1 cellular context compared by ENCODE assay signal in the genomic region with DNA sequence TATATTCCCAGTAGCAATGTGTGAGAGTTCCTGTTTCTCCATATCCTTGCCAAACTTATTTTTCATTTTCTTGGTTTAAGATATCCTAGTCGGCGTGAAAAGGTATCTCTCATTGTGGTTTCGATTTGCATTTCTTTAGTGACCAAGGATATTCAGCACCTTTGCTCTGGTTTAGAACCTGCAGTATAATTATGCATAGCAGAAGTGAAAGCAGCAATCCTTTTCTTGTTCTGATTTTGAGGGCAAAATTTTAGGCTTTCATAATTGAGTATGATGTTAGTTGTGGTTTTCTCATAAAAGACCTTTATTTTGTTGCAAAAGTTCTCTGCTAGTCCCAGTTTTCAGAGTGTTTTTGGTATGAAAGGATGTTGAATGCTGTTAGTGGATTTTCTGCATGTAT.
A peak's percentile ranks its signal among the peaks of the same experiment; 100 is the strongest.
TF ChIP-seq lines count a peak whose summit lies in the region.

No MANE protein-coding gene starts in this region.

TF ChIP-seq in GM12878, 131 proteins besides CTCF, POLR2A, EP300 and RAD21 (continued from another document and continues in another):
- TF ChIP-seq, protein P1, sequence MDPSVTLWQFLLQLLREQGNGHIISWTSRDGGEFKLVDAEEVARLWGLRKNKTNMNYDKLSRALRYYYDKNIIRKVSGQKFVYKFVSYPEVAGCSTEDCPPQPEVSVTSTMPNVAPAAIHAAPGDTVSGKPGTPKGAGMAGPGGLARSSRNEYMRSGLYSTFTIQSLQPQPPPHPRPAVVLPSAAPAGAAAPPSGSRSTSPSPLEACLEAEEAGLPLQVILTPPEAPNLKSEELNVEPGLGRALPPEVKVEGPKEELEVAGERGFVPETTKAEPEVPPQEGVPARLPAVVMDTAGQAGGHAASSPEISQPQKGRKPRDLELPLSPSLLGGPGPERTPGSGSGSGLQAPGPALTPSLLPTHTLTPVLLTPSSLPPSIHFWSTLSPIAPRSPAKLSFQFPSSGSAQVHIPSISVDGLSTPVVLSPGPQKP (IDR thresholded peaks at IDR 0.05; ENCODE audit: low read depth, low read length), result no peak
- TF ChIP-seq LARP7 (IDR thresholded peaks at IDR 0.05) (no peak), WRNIP1 (IDR thresholded peaks at IDR 0.05; ENCODE audit: borderline replicate concordance, low read depth, low read length) (no peak), ZBED1 (IDR thresholded peaks at IDR 0.05; ENCODE audit: borderline replicate concordance) (peak; percentile 86), RB1 (IDR thresholded peaks at IDR 0.05; ENCODE audit: borderline replicate concordance) (no peak), KLF5 (IDR thresholded peaks at IDR 0.05; ENCODE audit: partially characterized antibody) (no peak), CUX1 (IDR thresholded peaks at IDR 0.05; ENCODE audit: insufficient replicate concordance, low read depth, low read length) (no peak), USF2 (IDR thresholded peaks at IDR 0.05; ENCODE audit: borderline replicate concordance, low read depth, low read length) (no peak), NR2F1 (conservative IDR thresholded peaks at IDR 0.05) (peak; percentile 88), E2F8 (IDR thresholded peaks at IDR 0.05; ENCODE audit: low read depth, partially characterized antibody) (no peak), TCF12 (IDR thresholded peaks at IDR 0.05; ENCODE audit: low read depth, low read length) (peak; percentile 63; the same call in 1 of the 2 replicates), YY1 (IDR thresholded peaks at IDR 0.05; ENCODE audit: low read depth, low read length) (no peak), EED (IDR thresholded peaks at IDR 0.05; ENCODE audit: low read depth) (peak; percentile 91), CHD2 (IDR thresholded peaks at IDR 0.05; ENCODE audit: borderline replicate concordance, low read depth, low read length) (0 out of 2 replicates have a peak, but pooled peaks have one; percentile 26), ZNF274 (IDR thresholded peaks at IDR 0.05; ENCODE audit: insufficient read depth, insufficient read length) (no peak), BCL11A (IDR thresholded peaks at IDR 0.05; ENCODE audit: low read depth, low read length) (peak; percentile 98), SRF (IDR thresholded peaks at IDR 0.05; ENCODE audit: low read depth in 2 of 2, low read length in 2 of 2) (no peak), MXI1 (IDR thresholded peaks at IDR 0.05; ENCODE audit: low read depth, low read length) (peak; percentile 61; the same call in 1 of the 2 replicates), HDGF (IDR thresholded peaks at IDR 0.05) (no peak), CBX3 (IDR thresholded peaks at IDR 0.05; ENCODE audit: borderline replicate concordance, low read depth) (no peak), SUPT20H (IDR thresholded peaks at IDR 0.05; ENCODE audit: borderline replicate concordance, control insufficient read depth, low read depth, low read length) (no peak), FOXK2 (IDR thresholded peaks at IDR 0.05) (no peak), CBFB (IDR thresholded peaks at IDR 0.05; ENCODE audit: low read depth) (peak; percentile 89), CREM (IDR thresholded peaks at IDR 0.05; ENCODE audit: low read depth) (peak; percentile 89), NFYA (IDR thresholded peaks at IDR 0.05; ENCODE audit: borderline replicate concordance, low read depth, low read length) (no peak), NFXL1 (IDR thresholded peaks at IDR 0.05; ENCODE audit: borderline replicate concordance) (no peak)
- TF ChIP-seq, protein P2, sequence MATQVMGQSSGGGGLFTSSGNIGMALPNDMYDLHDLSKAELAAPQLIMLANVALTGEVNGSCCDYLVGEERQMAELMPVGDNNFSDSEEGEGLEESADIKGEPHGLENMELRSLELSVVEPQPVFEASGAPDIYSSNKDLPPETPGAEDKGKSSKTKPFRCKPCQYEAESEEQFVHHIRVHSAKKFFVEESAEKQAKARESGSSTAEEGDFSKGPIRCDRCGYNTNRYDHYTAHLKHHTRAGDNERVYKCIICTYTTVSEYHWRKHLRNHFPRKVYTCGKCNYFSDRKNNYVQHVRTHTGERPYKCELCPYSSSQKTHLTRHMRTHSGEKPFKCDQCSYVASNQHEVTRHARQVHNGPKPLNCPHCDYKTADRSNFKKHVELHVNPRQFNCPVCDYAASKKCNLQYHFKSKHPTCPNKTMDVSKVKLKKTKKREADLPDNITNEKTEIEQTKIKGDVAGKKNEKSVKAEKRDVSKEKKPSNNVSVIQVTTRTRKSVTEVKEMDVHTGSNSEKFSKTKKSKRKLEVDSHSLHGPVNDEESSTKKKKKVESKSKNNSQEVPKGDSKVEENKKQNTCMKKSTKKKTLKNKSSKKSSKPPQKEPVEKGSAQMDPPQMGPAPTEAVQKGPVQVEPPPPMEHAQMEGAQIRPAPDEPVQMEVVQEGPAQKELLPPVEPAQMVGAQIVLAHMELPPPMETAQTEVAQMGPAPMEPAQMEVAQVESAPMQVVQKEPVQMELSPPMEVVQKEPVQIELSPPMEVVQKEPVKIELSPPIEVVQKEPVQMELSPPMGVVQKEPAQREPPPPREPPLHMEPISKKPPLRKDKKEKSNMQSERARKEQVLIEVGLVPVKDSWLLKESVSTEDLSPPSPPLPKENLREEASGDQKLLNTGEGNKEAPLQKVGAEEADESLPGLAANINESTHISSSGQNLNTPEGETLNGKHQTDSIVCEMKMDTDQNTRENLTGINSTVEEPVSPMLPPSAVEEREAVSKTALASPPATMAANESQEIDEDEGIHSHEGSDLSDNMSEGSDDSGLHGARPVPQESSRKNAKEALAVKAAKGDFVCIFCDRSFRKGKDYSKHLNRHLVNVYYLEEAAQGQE (IDR thresholded peaks at IDR 0.05; ENCODE audit: low read depth, low read length), result no peak
- TF ChIP-seq, protein P3, sequence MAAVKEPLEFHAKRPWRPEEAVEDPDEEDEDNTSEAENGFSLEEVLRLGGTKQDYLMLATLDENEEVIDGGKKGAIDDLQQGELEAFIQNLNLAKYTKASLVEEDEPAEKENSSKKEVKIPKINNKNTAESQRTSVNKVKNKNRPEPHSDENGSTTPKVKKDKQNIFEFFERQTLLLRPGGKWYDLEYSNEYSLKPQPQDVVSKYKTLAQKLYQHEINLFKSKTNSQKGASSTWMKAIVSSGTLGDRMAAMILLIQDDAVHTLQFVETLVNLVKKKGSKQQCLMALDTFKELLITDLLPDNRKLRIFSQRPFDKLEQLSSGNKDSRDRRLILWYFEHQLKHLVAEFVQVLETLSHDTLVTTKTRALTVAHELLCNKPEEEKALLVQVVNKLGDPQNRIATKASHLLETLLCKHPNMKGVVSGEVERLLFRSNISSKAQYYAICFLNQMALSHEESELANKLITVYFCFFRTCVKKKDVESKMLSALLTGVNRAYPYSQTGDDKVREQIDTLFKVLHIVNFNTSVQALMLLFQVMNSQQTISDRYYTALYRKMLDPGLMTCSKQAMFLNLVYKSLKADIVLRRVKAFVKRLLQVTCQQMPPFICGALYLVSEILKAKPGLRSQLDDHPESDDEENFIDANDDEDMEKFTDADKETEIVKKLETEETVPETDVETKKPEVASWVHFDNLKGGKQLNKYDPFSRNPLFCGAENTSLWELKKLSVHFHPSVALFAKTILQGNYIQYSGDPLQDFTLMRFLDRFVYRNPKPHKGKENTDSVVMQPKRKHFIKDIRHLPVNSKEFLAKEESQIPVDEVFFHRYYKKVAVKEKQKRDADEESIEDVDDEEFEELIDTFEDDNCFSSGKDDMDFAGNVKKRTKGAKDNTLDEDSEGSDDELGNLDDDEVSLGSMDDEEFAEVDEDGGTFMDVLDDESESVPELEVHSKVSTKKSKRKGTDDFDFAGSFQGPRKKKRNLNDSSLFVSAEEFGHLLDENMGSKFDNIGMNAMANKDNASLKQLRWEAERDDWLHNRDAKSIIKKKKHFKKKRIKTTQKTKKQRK (IDR thresholded peaks at IDR 0.05; ENCODE audit: low read depth, low read length), result no peak
- TF ChIP-seq, protein P4, sequence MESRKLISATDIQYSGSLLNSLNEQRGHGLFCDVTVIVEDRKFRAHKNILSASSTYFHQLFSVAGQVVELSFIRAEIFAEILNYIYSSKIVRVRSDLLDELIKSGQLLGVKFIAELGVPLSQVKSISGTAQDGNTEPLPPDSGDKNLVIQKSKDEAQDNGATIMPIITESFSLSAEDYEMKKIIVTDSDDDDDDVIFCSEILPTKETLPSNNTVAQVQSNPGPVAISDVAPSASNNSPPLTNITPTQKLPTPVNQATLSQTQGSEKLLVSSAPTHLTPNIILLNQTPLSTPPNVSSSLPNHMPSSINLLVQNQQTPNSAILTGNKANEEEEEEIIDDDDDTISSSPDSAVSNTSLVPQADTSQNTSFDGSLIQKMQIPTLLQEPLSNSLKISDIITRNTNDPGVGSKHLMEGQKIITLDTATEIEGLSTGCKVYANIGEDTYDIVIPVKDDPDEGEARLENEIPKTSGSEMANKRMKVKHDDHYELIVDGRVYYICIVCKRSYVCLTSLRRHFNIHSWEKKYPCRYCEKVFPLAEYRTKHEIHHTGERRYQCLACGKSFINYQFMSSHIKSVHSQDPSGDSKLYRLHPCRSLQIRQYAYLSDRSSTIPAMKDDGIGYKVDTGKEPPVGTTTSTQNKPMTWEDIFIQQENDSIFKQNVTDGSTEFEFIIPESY (IDR thresholded peaks at IDR 0.05), result no peak
- TF ChIP-seq, protein P5, sequence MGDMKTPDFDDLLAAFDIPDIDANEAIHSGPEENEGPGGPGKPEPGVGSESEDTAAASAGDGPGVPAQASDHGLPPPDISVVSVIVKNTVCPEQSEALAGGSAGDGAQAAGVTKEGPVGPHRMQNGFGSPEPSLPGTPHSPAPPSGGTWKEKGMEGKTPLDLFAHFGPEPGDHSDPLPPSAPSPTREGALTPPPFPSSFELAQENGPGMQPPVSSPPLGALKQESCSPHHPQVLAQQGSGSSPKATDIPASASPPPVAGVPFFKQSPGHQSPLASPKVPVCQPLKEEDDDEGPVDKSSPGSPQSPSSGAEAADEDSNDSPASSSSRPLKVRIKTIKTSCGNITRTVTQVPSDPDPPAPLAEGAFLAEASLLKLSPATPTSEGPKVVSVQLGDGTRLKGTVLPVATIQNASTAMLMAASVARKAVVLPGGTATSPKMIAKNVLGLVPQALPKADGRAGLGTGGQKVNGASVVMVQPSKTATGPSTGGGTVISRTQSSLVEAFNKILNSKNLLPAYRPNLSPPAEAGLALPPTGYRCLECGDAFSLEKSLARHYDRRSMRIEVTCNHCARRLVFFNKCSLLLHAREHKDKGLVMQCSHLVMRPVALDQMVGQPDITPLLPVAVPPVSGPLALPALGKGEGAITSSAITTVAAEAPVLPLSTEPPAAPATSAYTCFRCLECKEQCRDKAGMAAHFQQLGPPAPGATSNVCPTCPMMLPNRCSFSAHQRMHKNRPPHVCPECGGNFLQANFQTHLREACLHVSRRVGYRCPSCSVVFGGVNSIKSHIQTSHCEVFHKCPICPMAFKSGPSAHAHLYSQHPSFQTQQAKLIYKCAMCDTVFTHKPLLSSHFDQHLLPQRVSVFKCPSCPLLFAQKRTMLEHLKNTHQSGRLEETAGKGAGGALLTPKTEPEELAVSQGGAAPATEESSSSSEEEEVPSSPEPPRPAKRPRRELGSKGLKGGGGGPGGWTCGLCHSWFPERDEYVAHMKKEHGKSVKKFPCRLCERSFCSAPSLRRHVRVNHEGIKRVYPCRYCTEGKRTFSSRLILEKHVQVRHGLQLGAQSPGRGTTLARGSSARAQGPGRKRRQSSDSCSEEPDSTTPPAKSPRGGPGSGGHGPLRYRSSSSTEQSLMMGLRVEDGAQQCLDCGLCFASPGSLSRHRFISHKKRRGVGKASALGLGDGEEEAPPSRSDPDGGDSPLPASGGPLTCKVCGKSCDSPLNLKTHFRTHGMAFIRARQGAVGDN (IDR thresholded peaks at IDR 0.05), result no peak
